In the genomic region with DNA sequence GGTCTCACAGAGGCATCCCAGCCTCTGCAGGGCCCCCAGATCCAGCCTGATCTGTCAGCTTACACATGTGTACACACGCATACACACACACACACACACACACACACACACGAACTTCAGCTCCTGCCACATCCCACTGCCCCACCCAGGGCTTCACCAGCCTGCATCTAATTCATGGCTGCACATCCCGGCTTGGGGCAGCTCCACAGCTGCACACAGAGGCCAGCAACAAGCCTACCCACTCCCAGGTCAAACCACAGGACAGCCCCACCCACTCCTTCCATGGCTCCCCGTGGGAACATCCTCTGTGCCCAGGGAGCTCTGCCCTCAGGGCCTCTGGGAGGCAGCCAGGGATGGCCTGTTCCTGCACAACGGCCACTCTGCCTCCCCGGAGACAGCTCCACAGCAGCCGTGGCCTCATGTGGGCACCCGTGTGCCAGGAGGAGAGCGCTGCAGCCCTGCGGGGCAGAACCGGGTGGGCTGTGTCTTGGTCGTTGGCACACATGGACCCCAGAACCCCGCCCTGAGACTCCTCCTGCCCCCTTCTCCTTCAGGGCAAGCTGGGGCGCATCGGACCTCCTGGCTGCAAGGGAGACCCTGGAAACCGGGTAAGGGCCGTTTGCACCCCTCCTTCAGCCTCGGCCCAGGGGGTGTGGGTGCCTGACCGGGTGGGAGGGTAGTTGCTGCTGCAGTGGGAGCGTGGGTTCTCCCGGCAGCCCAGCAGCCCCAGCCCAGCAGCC, we compare ENCODE assay signal across 12 cellular contexts. TPM values are rescaled to one million over a fixed set of nuclear protein-coding genes. Genes with fewer than 3 reads are reported as not detected.
DNase-seq lines count a peak whose midpoint lies in the region; ATAC-seq and TF ChIP-seq lines count a peak whose summit lies in the region.
"Had no signal": no experiment of that assay in that cellular context is flagged by ENCODE, and none has a peak within 500 bp of the region (broad histone marks: within the 10 kb centered on the region; RNA-seq: fewer than 3 reads in every experiment).

No MANE protein-coding gene starts in this region.

- DNase-seq in COLO829 (ENCODE audit: low spot score) (peak; percentile 28), M059J (ENCODE audit: low read depth) (peak; percentile 85), fibroblast of the aortic adventitia (ENCODE audit: low read depth) (peak; percentile 26), trophoblast cell (no peak), NCI-H128 (lab: John Stamatoyannopoulos, UW; ENCODE audit: unreplicated experiment) (no peak)
- DNase-seq: NCI-H526 treated with DMSO at 0.1 percent for 48 hours; stimulated activated CD4-positive, alpha-beta T cell treated with anti-CD3 and anti-CD28 coated beads, Interleukin-4, amount 100 ng/mL, for 24 hours had no signal

- WGBS in trophoblast cell (ENCODE audit: extremely low coverage, insufficient coverage, insufficient read length) = no CpG with 5 or more reads among the region's 21 CpGs

- H3K27me3 Mint-ChIP-seq in activated T-helper 17 cell treated with anti-CD3 and anti-CD28 coated beads, Interleukin-2, amount 50 U/mL, for 72 hours = no peaks in the 10 kb centered on the region

- H3K18ac ChIP-seq in trophoblast cell (ENCODE audit: low read length) = no peak overlapping the region

- H3K79me1 ChIP-seq in trophoblast cell (ENCODE audit: low read length) = no peaks in the 10 kb centered on the region

- H3K36me3 ChIP-seq in trophoblast cell (ENCODE audit: control insufficient read depth in 1 of 2, insufficient read depth in 2 of 2, low read length in 2 of 2) = peaks cover 56 to 60% of the 10 kb centered on the region in 2 experiments

- TF ChIP-seq CTCF in fibroblast of the aortic adventitia (IDR thresholded peaks at IDR 0.05; ENCODE audit: insufficient read depth, low read length) = no peak

- no peaks in the 10 kb centered on the region for H3K27me3 ChIP-seq in trophoblast cell (ENCODE audit: insufficient read depth, low read length)

- H3K14ac ChIP-seq in trophoblast cell (ENCODE audit: low read length) = no peak overlapping the region

- no peak overlapping the region for H3K27ac Mint-ChIP-seq in activated T-helper 17 cell treated with anti-CD3 and anti-CD28 coated beads, Interleukin-2, amount 50 U/mL, for 72 hours

- no peak overlapping the region for H3K4ac ChIP-seq in trophoblast cell (ENCODE audit: low read depth, low read length)

- no peak overlapping the region for H3K27ac ChIP-seq in trophoblast cell (ENCODE audit: low read depth, low read length)

- H3K9ac ChIP-seq in trophoblast cell (ENCODE audit: low read length) = no peak overlapping the region

- no peak overlapping the region for H3K4me2 ChIP-seq in trophoblast cell (ENCODE audit: low read length)

- no peaks in the 10 kb centered on the region for H3K4me1 Mint-ChIP-seq in activated T-helper 17 cell treated with anti-CD3 and anti-CD28 coated beads, Interleukin-2, amount 50 U/mL, for 72 hours

- H4K91ac ChIP-seq in trophoblast cell (ENCODE audit: low read depth, low read length) = no peak overlapping the region

- H2BK5ac ChIP-seq in trophoblast cell (ENCODE audit: low read depth, low read length, poor library complexity) = no peak overlapping the region

- no peaks in the 10 kb centered on the region for H3K9me3 Mint-ChIP-seq in activated T-helper 17 cell treated with anti-CD3 and anti-CD28 coated beads, Interleukin-2, amount 50 U/mL, for 72 hours

- no peak overlapping the region for H4K12ac ChIP-seq in trophoblast cell (ENCODE audit: low read depth, low read length)

- H3K4me3 ChIP-seq in fibroblast of the aortic adventitia (ENCODE audit: low read depth, low read length) (no peak overlapping the region), trophoblast cell (ENCODE audit: low read depth, low read length) (peak overlapping the region; percentile 35)
- H3K4me3 ChIP-seq: thoracic aorta had no signal

- no peak overlapping the region for H3K4me3 Mint-ChIP-seq in activated T-helper 17 cell treated with anti-CD3 and anti-CD28 coated beads, Interleukin-2, amount 50 U/mL, for 72 hours

- no peak overlapping the region for H3K23ac ChIP-seq in trophoblast cell (ENCODE audit: low read length)

- no peak overlapping the region for H2AK5ac ChIP-seq in trophoblast cell (ENCODE audit: low read length)

- peaks cover 7% of the 10 kb centered on the region for H3K9me3 ChIP-seq in trophoblast cell (ENCODE audit: insufficient read depth, low read depth, low read length)
- H3K9me3 ChIP-seq: thoracic aorta had no signal

- H2AFZ ChIP-seq in trophoblast cell (ENCODE audit: insufficient read depth, low read length, poor library complexity) = no peak overlapping the region

- H2BK12ac ChIP-seq in trophoblast cell (ENCODE audit: low read length) = no peak overlapping the region

- H2BK120ac ChIP-seq in trophoblast cell (ENCODE audit: insufficient read depth, low read length, poor library complexity) = no peak overlapping the region

- H3K36me3 Mint-ChIP-seq in activated T-helper 17 cell treated with anti-CD3 and anti-CD28 coated beads, Interleukin-2, amount 50 U/mL, for 72 hours (ENCODE audit: low read depth) = no peaks in the 10 kb centered on the region

- no peak overlapping the region for H4K8ac ChIP-seq in trophoblast cell (ENCODE audit: low read depth, low read length)

- H3K79me2 ChIP-seq in trophoblast cell (ENCODE audit: control insufficient read depth, insufficient read depth, low read length, poor library complexity) = no peaks in the 10 kb centered on the region

- ATAC-seq in GM18519 (IDR thresholded peaks at IDR 0.05; ENCODE audit: low FRiP score, unreplicated experiment) (no peak), GM18502 (IDR thresholded peaks at IDR 0.05; ENCODE audit: poor library complexity, unreplicated experiment) (no peak)
- ATAC-seq in activated T-helper 17 cell treated with anti-CD3 and anti-CD28 coated beads, Interleukin-2, amount 50 U/mL, for 72 hours (replicated peaks) = no peak

- no peaks in the 10 kb centered on the region for H3K4me1 ChIP-seq in trophoblast cell (ENCODE audit: control insufficient read depth in 1 of 2, insufficient read depth in 2 of 2, low read length in 2 of 2)

RNA-seq across cellular contexts. Expression of a gene that starts 19.1 kb away (rescaled TPM):
- total RNA-seq in M059J (2014; rRNA removed; shearing (Covaris generic)) = 131 and 240 TPM in 2 replicates
- total RNA-seq in fibroblast of the aortic adventitia (ENCODE audit: low replicate concordance) = 1,068 and 5,275 TPM in 2 replicates
- polyA plus RNA-seq in trophoblast cell (2013) = 53.6 and 55.1 TPM in 2 replicates
- 10 to 100 TPM in 1 of 2 donors, 1 to 10 TPM in 1; 3.3 to 10.1 TPM for total RNA-seq in activated T-helper 17 cell treated with anti-CD3 and anti-CD28 coated beads, Interleukin-2, amount 50 U/mL, for 72 hours
- polyA plus RNA-seq: neural cell had no signal

RNA-seq across cellular contexts. Expression of a gene that starts 38.4 kb away (rescaled TPM):
- not detected in 2 replicates for total RNA-seq in M059J (2014; rRNA removed; shearing (Covaris generic))
- total RNA-seq in fibroblast of the aortic adventitia (ENCODE audit: low replicate concordance) = 0.25 and 0.27 TPM in 2 replicates
- 1.0 and 1.4 TPM in 2 replicates for polyA plus RNA-seq in trophoblast cell (2013)
- under 1 TPM in 1 of 2 donors, not detected in 1; 0.24 TPM for total RNA-seq in activated T-helper 17 cell treated with anti-CD3 and anti-CD28 coated beads, Interleukin-2, amount 50 U/mL, for 72 hours

Comparison
In these comparisons a context has a peak if more than half of its experiments do, and no peak if none do; other contexts are left out.
1. DNase-seq: peak in COLO829 (single experiment), M059J (single experiment) and fibroblast of the aortic adventitia (single experiment); none in trophoblast cell (0 of 2) and NCI-H128 (single experiment).
2. RNA of a gene that starts 19.1 kb away (total RNA-seq): 1,068 to 5,275 TPM in fibroblast of the aortic adventitia and 131 to 240 TPM in M059J; 3.3 to 10.1 TPM in activated T-helper 17 cell treated with anti-CD3 and anti-CD28 coated beads, Interleukin-2, amount 50 U/mL, for 72 hours; every median in the first group is over 10 times any median in the second.